ENCODE assay signal across 22 cellular contexts in the genomic region with DNA sequence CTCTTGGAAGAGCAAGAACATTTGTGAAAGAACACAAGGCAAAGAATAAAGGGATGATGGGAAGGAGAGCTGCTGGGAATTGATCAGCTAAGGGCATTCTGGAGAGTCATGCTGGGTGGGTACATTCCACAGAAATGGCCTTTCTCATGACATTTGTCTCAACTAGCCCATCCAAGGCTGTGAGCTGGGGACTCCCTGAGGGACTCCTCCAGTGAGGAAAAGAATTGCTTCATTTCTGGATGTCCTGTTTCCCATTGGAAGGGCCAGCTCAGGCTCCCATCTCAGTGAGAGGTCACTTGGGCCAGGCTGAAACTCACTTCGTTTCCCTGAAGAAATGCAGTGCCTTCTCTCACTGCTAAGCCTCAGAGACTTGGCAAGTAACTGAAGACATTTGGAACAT.
DNase-seq lines count a peak whose midpoint lies in the region; ATAC-seq and TF ChIP-seq lines count a peak whose summit lies in the region.
"Had no signal": no experiment of that assay in that cellular context is flagged by ENCODE, and none has a peak within 500 bp of the region (broad histone marks: within the 10 kb centered on the region; RNA-seq: fewer than 3 reads in every experiment).

No MANE protein-coding gene starts in this region.

- H3K9ac ChIP-seq in rectal smooth muscle tissue (ENCODE audit: low read length): no peak overlapping the region
- H3K9ac ChIP-seq: neural progenitor cell had no signal

- H3K4me1 Mint-ChIP-seq in T-helper 17 cell: peaks cover 43% of the 10 kb centered on the region
- H3K4me1 Mint-ChIP-seq: neural progenitor cell had no signal

- peak overlapping the region; percentile 95 for H3K27ac Mint-ChIP-seq in T-helper 17 cell
- H3K27ac Mint-ChIP-seq: activated naive CD4-positive, alpha-beta T cell treated with anti-CD3 and anti-CD28 coated beads for 36 hours; activated T-cell treated with anti-CD3 and anti-CD28 coated beads, Interleukin-2, amount 50 U/mL, for 72 hours; neural progenitor cell; T-helper 2 cell treated with Interferon-gamma antibody and Interleukin-4, amounts not matched to agents 5 μg/mL and 100 μg/mL, for 36 hours had no signal

- no peak for DNase-seq in T-helper 17 cell
- peak in 1 of 2 donors; percentile 38 for DNase-seq in uterus
- no peak for DNase-seq in GOT3 (lab: John Stamatoyannopoulos, UW)
- no peak for DNase-seq in NCI-H2107 (lab: John Stamatoyannopoulos, UW)
- DNase-seq: activated CD4-positive, alpha-beta T cell treated with anti-CD3 and anti-CD28 coated beads for 48 hours; activated naive CD4-positive, alpha-beta T cell treated with anti-CD3 and anti-CD28 coated beads for 36 hours; activated T-cell treated with anti-CD3 and anti-CD28 coated beads, Interleukin-2, amount 50 U/mL, for 72 hours; effector CD4-positive, alpha-beta T cell; foreskin fibroblast; hippocampal formation; midbrain; NCI-H1105; NCI-H2029; NCI-H345; NCI-H748 treated with DMSO at 0.1 percent for 48 hours; substantia nigra had no signal

- TF ChIP-seq EP300 in gastroesophageal sphincter (IDR thresholded peaks at IDR 0.05): no peak

- H3K4me3 ChIP-seq in gastroesophageal sphincter (no peak overlapping the region), rectal smooth muscle tissue (ENCODE audit: low read length) (no peak overlapping the region), uterus (no peak overlapping the region)
- H3K4me3 ChIP-seq: neural progenitor cell, SK-N-MC had no signal

- H3K9me3 ChIP-seq in T-helper 17 cell (ENCODE audit: control insufficient read depth, low read length, poor library complexity, severe bottlenecking) (no peaks in the 10 kb centered on the region), gastroesophageal sphincter (no peaks in the 10 kb centered on the region), uterus (no peaks in the 10 kb centered on the region)

- intact Hi-C loops in uterus (cut with DNase I; ENCODE audit: low total_unique reads): no loop called here

- no peak for ATAC-seq in T-helper 17 cell
- no peak for ATAC-seq in gastroesophageal sphincter
- no peak for ATAC-seq in GM19455 (IDR thresholded peaks at IDR 0.05; ENCODE audit: unreplicated experiment)
- ATAC-seq: activated T-cell treated with anti-CD3 and anti-CD28 coated beads, Interleukin-2, amount 50 U/mL, for 72 hours had no signal

- no peaks in the 10 kb centered on the region for H3K36me3 ChIP-seq in gastroesophageal sphincter
- no peaks in the 10 kb centered on the region for H3K36me3 ChIP-seq in rectal smooth muscle tissue (ENCODE audit: control insufficient read depth, insufficient read depth, low read length)
- no peaks in the 10 kb centered on the region for H3K36me3 ChIP-seq in uterus
- H3K36me3 ChIP-seq: neural progenitor cell had no signal

- H3K4me1 ChIP-seq in gastroesophageal sphincter (peaks cover 6 to 25% (median 14%) of the 10 kb centered on the region in 3 donors), rectal smooth muscle tissue (ENCODE audit: control insufficient read depth, insufficient read depth, low read length) (peaks cover 16% of the 10 kb centered on the region), uterus (peaks cover 0 to 10% of the 10 kb centered on the region in 2 donors)
- H3K4me1 ChIP-seq: neural progenitor cell had no signal

- H3K27me3 ChIP-seq in gastroesophageal sphincter: no peaks in the 10 kb centered on the region
- H3K27me3 ChIP-seq in rectal smooth muscle tissue (ENCODE audit: control insufficient read depth, insufficient read depth, low read length): no peaks in the 10 kb centered on the region
- H3K27me3 ChIP-seq in uterus: no peaks in the 10 kb centered on the region
- H3K27me3 ChIP-seq: neural progenitor cell had no signal

- TF ChIP-seq CTCF in gastroesophageal sphincter (IDR thresholded peaks at IDR 0.05) (no peak), uterus (IDR thresholded peaks at IDR 0.05) (no peak)

- no peaks in the 10 kb centered on the region for H3K27me3 Mint-ChIP-seq in T-helper 17 cell

- peak overlapping the region; percentile 77 to 82 (median 80) for H3K27ac ChIP-seq in gastroesophageal sphincter
- peak overlapping the region; percentile 83 for H3K27ac ChIP-seq in rectal smooth muscle tissue (ENCODE audit: low read depth, low read length)
- peak overlapping the region; percentile 89 to 93 for H3K27ac ChIP-seq in uterus
- H3K27ac ChIP-seq: neural progenitor cell, SK-N-MC had no signal

- WGBS in gastroesophageal sphincter (ENCODE audit: low coverage in 1 of 2), 2 donors: 50% methylated on average over 1 of the region's 1 CpG; no CpG with 5 or more reads in 1 of the 2 donors

- peaks cover 2% of the 10 kb centered on the region for H3K36me3 Mint-ChIP-seq in T-helper 17 cell (ENCODE audit: low read depth)
- H3K36me3 Mint-ChIP-seq: neural progenitor cell had no signal

- TF ChIP-seq POLR2A in gastroesophageal sphincter (IDR thresholded peaks at IDR 0.05) (no peak), uterus (IDR thresholded peaks at IDR 0.05) (no peak)

- no peak overlapping the region for H3K4me3 Mint-ChIP-seq in T-helper 17 cell
- H3K4me3 Mint-ChIP-seq: activated naive CD4-positive, alpha-beta T cell treated with anti-CD3 and anti-CD28 coated beads for 36 hours; activated T-cell treated with anti-CD3 and anti-CD28 coated beads, Interleukin-2, amount 50 U/mL, for 72 hours; neural progenitor cell; T-helper 2 cell treated with Interferon-gamma antibody and Interleukin-4, amounts not matched to agents 5 μg/mL and 100 μg/mL, for 36 hours had no signal
